27 cellular contexts compared by ENCODE assay signal in the genomic region with DNA sequence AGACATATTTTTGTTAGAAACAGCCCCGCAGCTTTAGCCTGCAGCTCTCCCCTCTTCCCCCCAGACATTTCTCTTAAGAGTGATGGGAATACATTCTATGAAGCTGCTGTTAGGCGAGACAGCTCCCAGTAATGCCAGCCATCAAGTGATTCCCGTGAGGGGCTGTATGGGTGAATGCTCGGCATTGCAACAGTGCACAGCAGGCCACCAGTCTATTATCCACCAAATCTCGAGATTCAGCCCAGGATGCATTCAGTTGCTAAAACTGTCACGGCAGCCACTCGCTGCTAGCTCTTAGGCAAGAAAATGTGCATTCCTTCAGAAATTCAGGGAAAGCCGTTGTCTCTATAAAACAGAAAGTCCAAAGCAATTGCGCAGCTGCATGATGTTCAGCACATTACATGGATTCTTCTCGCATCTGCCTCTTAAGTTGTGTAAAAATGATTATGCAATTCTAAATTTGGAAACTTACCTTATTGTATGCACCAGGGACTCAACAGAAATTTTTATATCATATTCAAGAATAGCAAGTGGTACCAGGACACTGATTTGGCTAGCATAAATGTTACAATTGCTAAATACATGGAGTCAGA.
A peak's percentile ranks its signal among the peaks of the same experiment; 100 is the strongest.
DNase-seq lines count a peak whose midpoint lies in the region; TF ChIP-seq lines count a peak whose summit lies in the region.
"Had no signal": no experiment of that assay in that cellular context is flagged by ENCODE, and none has a peak within 500 bp of the region (broad histone marks: within the 10 kb centered on the region; RNA-seq: fewer than 3 reads in every experiment).

No MANE protein-coding gene starts in this region.

- DNase-seq in NCI-H345 (lab: John Stamatoyannopoulos, UW) (peak; percentile 18), NCI-H345 treated with DMSO at 0.1 percent for 48 hours (lab: John Stamatoyannopoulos, UW; ENCODE audit: unreplicated experiment) (no peak), ecto neural progenitor cell (ENCODE audit: low spot score) (peak; percentile 43), inferior parietal cortex (ENCODE audit: extremely low spot score) (peak; percentile 20), superior temporal gyrus (ENCODE audit: extremely low spot score) (peak; percentile 36), mesothelial cell of epicardium (ENCODE audit: low spot score in 2 of 2, unreplicated experiment in 2 of 2) (no peak), posterior vena cava (ENCODE audit: low spot score) (no peak)
- DNase-seq in activated naive CD4-positive, alpha-beta T cell treated with anti-CD3 and anti-CD28 coated beads, Interleukin-2, amount 10 ng/mL, durations not matched to agents 7 days and 5 days, result no peak
- DNase-seq: 8988T; activated B cell treated with CpG ODN at 0.5 μM for 24 hours; activated naive CD4-positive, alpha-beta T cell treated with anti-CD3 and anti-CD28 coated beads for 36 hours; CD4-positive, alpha-beta T cell; effector CD4-positive, alpha-beta T cell; islet precursor cell; Kasumi-1; left ventricle myocardium inferior; MV-4-11; naive B cell; NCI-H1694; NCI-H526; NK-92 treated with Interleukin-12 subunit alpha and Interleukin-12 subunit beta, amount 100 ng/mL, for 24 hours; PC-9; Right ventricle myocardium superior; stimulated activated CD4-positive, alpha-beta T cell treated with anti-CD3 and anti-CD28 coated beads, Interleukin-4, amount 100 ng/mL, for 4 hours; substantia nigra had no signal

- intact Hi-C loops in posterior vena cava (cut with DNase I), result no loop called here

- CTCF ChIA-PET in activated naive CD4-positive, alpha-beta T cell treated with anti-CD3 and anti-CD28 coated beads, Interleukin-2, amount 10 ng/mL, durations not matched to agents 7 days and 5 days (lab: Charles Lee), result no interaction called here

- H3K4me1 Mint-ChIP-seq in mesothelial cell of epicardium, result peaks cover 14% of the 10 kb centered on the region
- H3K4me1 Mint-ChIP-seq in activated naive CD4-positive, alpha-beta T cell treated with anti-CD3 and anti-CD28 coated beads, Interleukin-2, amount 10 ng/mL, durations not matched to agents 7 days and 5 days, result no peaks in the 10 kb centered on the region
- H3K4me1 Mint-ChIP-seq: activated B cell treated with CpG ODN at 0.5 μM for 24 hours; naive B cell; stimulated activated memory B cell treated with anti-CD40 and anti-IgM and Interleukin-4, amounts not matched to agents 10 μg/mL and 1 μg/mL and 100 μg/mL, for 72 hours had no signal

- H3K27me3 Mint-ChIP-seq in mesothelial cell of epicardium (ENCODE audit: low read depth), result peaks cover 78% of the 10 kb centered on the region
- H3K27me3 Mint-ChIP-seq in activated naive CD4-positive, alpha-beta T cell treated with anti-CD3 and anti-CD28 coated beads, Interleukin-2, amount 10 ng/mL, durations not matched to agents 7 days and 5 days, result no peaks in the 10 kb centered on the region

- H3K4me3 Mint-ChIP-seq in mesothelial cell of epicardium, result no peak overlapping the region
- H3K4me3 Mint-ChIP-seq in activated naive CD4-positive, alpha-beta T cell treated with anti-CD3 and anti-CD28 coated beads, Interleukin-2, amount 10 ng/mL, durations not matched to agents 7 days and 5 days, result no peak overlapping the region
- H3K4me3 Mint-ChIP-seq: activated B cell treated with CpG ODN at 0.5 μM for 24 hours; activated naive CD4-positive, alpha-beta T cell treated with anti-CD3 and anti-CD28 coated beads for 36 hours; activated T-helper 1 cell treated with anti-CD3 and anti-CD28 coated beads, Interleukin-12 subunit alpha, Interleukin-12 subunit beta, Interleukin-2, Interleukin-4 antibody, amounts not matched to agents 30 ng/mL and 10 ng/mL and 1 ng/mL, durations not matched to agents 14 hours and 24 hours and 36 hours; CD4-positive, alpha-beta T cell; naive B cell; stimulated activated memory B cell treated with anti-CD40 and anti-IgM and Interleukin-4, amounts not matched to agents 10 μg/mL and 1 μg/mL and 100 μg/mL, for 72 hours had no signal

- H3K27ac Mint-ChIP-seq in mesothelial cell of epicardium, result no peak overlapping the region
- H3K27ac Mint-ChIP-seq in activated naive CD4-positive, alpha-beta T cell treated with anti-CD3 and anti-CD28 coated beads, Interleukin-2, amount 10 ng/mL, durations not matched to agents 7 days and 5 days, result no peak overlapping the region
- H3K27ac Mint-ChIP-seq: activated B cell treated with CpG ODN at 0.5 μM for 24 hours; activated naive CD4-positive, alpha-beta T cell treated with anti-CD3 and anti-CD28 coated beads for 36 hours; activated T-helper 1 cell treated with anti-CD3 and anti-CD28 coated beads, Interleukin-12 subunit alpha, Interleukin-12 subunit beta, Interleukin-2, Interleukin-4 antibody, amounts not matched to agents 30 ng/mL and 10 ng/mL and 1 ng/mL, durations not matched to agents 14 hours and 24 hours and 36 hours; CD4-positive, alpha-beta T cell; stimulated activated memory B cell treated with anti-CD40 and anti-IgM and Interleukin-4, amounts not matched to agents 10 μg/mL and 1 μg/mL and 100 μg/mL, for 72 hours had no signal

- H3K36me3 Mint-ChIP-seq in mesothelial cell of epicardium, result no peaks in the 10 kb centered on the region
- H3K36me3 Mint-ChIP-seq in activated naive CD4-positive, alpha-beta T cell treated with anti-CD3 and anti-CD28 coated beads, Interleukin-2, amount 10 ng/mL, durations not matched to agents 7 days and 5 days, result no peaks in the 10 kb centered on the region
- H3K36me3 Mint-ChIP-seq: naive B cell; stimulated activated memory B cell treated with anti-CD40 and anti-IgM and Interleukin-4, amounts not matched to agents 10 μg/mL and 1 μg/mL and 100 μg/mL, for 72 hours had no signal

- H3K9me3 Mint-ChIP-seq in mesothelial cell of epicardium, result no peaks in the 10 kb centered on the region
- no peaks in the 10 kb centered on the region for H3K9me3 Mint-ChIP-seq in activated naive CD4-positive, alpha-beta T cell treated with anti-CD3 and anti-CD28 coated beads, Interleukin-2, amount 10 ng/mL, durations not matched to agents 7 days and 5 days
- H3K9me3 Mint-ChIP-seq: activated B cell treated with CpG ODN at 0.5 μM for 24 hours; activated naive CD4-positive, alpha-beta T cell treated with anti-CD3 and anti-CD28 coated beads for 36 hours; activated T-helper 1 cell treated with anti-CD3 and anti-CD28 coated beads, Interleukin-12 subunit alpha, Interleukin-12 subunit beta, Interleukin-2, Interleukin-4 antibody, amounts not matched to agents 30 ng/mL and 10 ng/mL and 1 ng/mL, durations not matched to agents 14 hours and 24 hours and 36 hours; CD4-positive, alpha-beta T cell had no signal

- no peak for TF ChIP-seq CTCF in mesothelial cell of epicardium (IDR thresholded peaks at IDR 0.05; ENCODE audit: unreplicated experiment)

Comparison
In these comparisons a context has a peak if more than half of its experiments do, and no peak if none do; other contexts are left out.
1. DNase-seq: peak in NCI-H345 (single experiment), ecto neural progenitor cell (single experiment), inferior parietal cortex (single experiment) and superior temporal gyrus (single experiment); none in NCI-H345 treated with DMSO at 0.1 percent for 48 hours (single experiment), mesothelial cell of epicardium (0 of 2), activated naive CD4-positive, alpha-beta T cell treated with anti-CD3 and anti-CD28 coated beads, Interleukin-2, amount 10 ng/mL, durations not matched to agents 7 days and 5 days (single experiment) and posterior vena cava (single experiment).